ENCODE assay signal across 1 cellular context in genomic region chr11:10930961-10931760, GRCh38.
TF ChIP-seq lines count a peak whose summit lies in the region.

No MANE protein-coding gene starts in this region.

TF ChIP-seq in WTC11, 78 proteins besides CTCF, POLR2A, EP300 and RAD21 (continued from another document and continues in another):
- TF ChIP-seq, protein P1, sequence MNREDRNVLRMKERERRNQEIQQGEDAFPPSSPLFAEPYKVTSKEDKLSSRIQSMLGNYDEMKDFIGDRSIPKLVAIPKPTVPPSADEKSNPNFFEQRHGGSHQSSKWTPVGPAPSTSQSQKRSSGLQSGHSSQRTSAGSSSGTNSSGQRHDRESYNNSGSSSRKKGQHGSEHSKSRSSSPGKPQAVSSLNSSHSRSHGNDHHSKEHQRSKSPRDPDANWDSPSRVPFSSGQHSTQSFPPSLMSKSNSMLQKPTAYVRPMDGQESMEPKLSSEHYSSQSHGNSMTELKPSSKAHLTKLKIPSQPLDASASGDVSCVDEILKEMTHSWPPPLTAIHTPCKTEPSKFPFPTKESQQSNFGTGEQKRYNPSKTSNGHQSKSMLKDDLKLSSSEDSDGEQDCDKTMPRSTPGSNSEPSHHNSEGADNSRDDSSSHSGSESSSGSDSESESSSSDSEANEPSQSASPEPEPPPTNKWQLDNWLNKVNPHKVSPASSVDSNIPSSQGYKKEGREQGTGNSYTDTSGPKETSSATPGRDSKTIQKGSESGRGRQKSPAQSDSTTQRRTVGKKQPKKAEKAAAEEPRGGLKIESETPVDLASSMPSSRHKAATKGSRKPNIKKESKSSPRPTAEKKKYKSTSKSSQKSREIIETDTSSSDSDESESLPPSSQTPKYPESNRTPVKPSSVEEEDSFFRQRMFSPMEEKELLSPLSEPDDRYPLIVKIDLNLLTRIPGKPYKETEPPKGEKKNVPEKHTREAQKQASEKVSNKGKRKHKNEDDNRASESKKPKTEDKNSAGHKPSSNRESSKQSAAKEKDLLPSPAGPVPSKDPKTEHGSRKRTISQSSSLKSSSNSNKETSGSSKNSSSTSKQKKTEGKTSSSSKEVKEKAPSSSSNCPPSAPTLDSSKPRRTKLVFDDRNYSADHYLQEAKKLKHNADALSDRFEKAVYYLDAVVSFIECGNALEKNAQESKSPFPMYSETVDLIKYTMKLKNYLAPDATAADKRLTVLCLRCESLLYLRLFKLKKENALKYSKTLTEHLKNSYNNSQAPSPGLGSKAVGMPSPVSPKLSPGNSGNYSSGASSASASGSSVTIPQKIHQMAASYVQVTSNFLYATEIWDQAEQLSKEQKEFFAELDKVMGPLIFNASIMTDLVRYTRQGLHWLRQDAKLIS (CRISPR knock-in tag; IDR thresholded peaks at IDR 0.05; ENCODE audit: borderline replicate concordance) = no peak
- TF ChIP-seq MXD4 (CRISPR knock-in tag; IDR thresholded peaks at IDR 0.05; ENCODE audit: borderline replicate concordance) (no peak), CREM (CRISPR knock-in tag; IDR thresholded peaks at IDR 0.05) (no peak), AR (CRISPR knock-in tag; IDR thresholded peaks at IDR 0.05) (no peak), SMAD3 (CRISPR knock-in tag; IDR thresholded peaks at IDR 0.05; ENCODE audit: borderline replicate concordance) (no peak), HMGA2 (CRISPR knock-in tag; IDR thresholded peaks at IDR 0.05) (no peak), ZNF232 (CRISPR knock-in tag; IDR thresholded peaks at IDR 0.05) (no peak), FOXP4 (CRISPR knock-in tag; IDR thresholded peaks at IDR 0.05) (no peak; the same call in 1 of the 2 replicates), GRHL2 (CRISPR knock-in tag; IDR thresholded peaks at IDR 0.05; ENCODE audit: insufficient replicate concordance, severe bottlenecking) (no peak), FOXP1 (CRISPR knock-in tag; IDR thresholded peaks at IDR 0.05; ENCODE audit: borderline replicate concordance) (peak; percentile 34; the same call in 1 of the 2 replicates), ZNF425 (CRISPR knock-in tag; conservative IDR thresholded peaks at IDR 0.05) (no peak), FOXK1 (CRISPR knock-in tag; IDR thresholded peaks at IDR 0.05) (no peak), CBFB (CRISPR knock-in tag; IDR thresholded peaks at IDR 0.05; ENCODE audit: low read depth) (no peak), ATF3 (CRISPR knock-in tag; conservative IDR thresholded peaks at IDR 0.05) (no peak), SP1 (CRISPR knock-in tag; conservative IDR thresholded peaks at IDR 0.05) (no peak; the same call in 1 of the 2 replicates), NR3C1 (CRISPR knock-in tag; conservative IDR thresholded peaks at IDR 0.05; ENCODE audit: low read depth) (no peak), NFE2L1 (CRISPR knock-in tag; IDR thresholded peaks at IDR 0.05) (peak; percentile 77; the same call in 1 of the 2 replicates), ZNF423 (CRISPR knock-in tag; IDR thresholded peaks at IDR 0.05) (no peak), ELF4 (CRISPR knock-in tag; IDR thresholded peaks at IDR 0.05; ENCODE audit: low read depth) (peak; percentile 10; the same call in 1 of the 2 replicates), KAT7 (CRISPR knock-in tag; IDR thresholded peaks at IDR 0.05; ENCODE audit: borderline replicate concordance) (no peak), ETV6 (CRISPR knock-in tag; IDR thresholded peaks at IDR 0.05) (peak; percentile 35; the same call in 1 of the 2 replicates), ZNF416 (CRISPR knock-in tag; IDR thresholded peaks at IDR 0.05) (no peak), JUN (CRISPR knock-in tag; IDR thresholded peaks at IDR 0.05) (no peak), NFYB (CRISPR knock-in tag; conservative IDR thresholded peaks at IDR 0.05; ENCODE audit: low read depth) (0 out of 2 replicates have a peak, but pooled peaks have one; percentile 21), RELA (CRISPR knock-in tag; IDR thresholded peaks at IDR 0.05; ENCODE audit: borderline replicate concordance) (peak; percentile 71; the same call in 1 of the 2 replicates), ZNF671 (CRISPR knock-in tag; IDR thresholded peaks at IDR 0.05) (no peak), ESRRA (CRISPR knock-in tag; IDR thresholded peaks at IDR 0.05; ENCODE audit: borderline replicate concordance) (0 out of 2 replicates have a peak, but pooled peaks have one; percentile 38), ATF1 (CRISPR knock-in tag; IDR thresholded peaks at IDR 0.05) (no peak)
- TF ChIP-seq, protein P2, sequence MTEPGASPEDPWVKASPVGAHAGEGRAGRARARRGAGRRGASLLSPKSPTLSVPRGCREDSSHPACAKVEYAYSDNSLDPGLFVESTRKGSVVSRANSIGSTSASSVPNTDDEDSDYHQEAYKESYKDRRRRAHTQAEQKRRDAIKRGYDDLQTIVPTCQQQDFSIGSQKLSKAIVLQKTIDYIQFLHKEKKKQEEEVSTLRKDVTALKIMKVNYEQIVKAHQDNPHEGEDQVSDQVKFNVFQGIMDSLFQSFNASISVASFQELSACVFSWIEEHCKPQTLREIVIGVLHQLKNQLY (CRISPR knock-in tag; IDR thresholded peaks at IDR 0.05) = no peak
- TF ChIP-seq, protein P3, sequence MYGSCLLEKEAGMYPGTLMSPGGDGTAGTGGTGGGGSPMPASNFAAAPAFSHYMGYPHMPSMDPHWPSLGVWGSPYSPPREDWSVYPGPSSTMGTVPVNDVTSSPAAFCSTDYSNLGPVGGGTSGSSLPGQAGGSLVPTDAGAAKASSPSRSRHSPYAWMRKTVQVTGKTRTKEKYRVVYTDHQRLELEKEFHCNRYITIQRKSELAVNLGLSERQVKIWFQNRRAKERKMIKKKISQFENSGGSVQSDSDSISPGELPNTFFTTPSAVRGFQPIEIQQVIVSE (CRISPR knock-in tag; IDR thresholded peaks at IDR 0.05; ENCODE audit: borderline replicate concordance) = no peak
- TF ChIP-seq, protein P4, sequence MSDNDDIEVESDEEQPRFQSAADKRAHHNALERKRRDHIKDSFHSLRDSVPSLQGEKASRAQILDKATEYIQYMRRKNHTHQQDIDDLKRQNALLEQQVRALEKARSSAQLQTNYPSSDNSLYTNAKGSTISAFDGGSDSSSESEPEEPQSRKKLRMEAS (CRISPR knock-in tag; IDR thresholded peaks at IDR 0.05) = peak; percentile 73
- TF ChIP-seq, protein P5, sequence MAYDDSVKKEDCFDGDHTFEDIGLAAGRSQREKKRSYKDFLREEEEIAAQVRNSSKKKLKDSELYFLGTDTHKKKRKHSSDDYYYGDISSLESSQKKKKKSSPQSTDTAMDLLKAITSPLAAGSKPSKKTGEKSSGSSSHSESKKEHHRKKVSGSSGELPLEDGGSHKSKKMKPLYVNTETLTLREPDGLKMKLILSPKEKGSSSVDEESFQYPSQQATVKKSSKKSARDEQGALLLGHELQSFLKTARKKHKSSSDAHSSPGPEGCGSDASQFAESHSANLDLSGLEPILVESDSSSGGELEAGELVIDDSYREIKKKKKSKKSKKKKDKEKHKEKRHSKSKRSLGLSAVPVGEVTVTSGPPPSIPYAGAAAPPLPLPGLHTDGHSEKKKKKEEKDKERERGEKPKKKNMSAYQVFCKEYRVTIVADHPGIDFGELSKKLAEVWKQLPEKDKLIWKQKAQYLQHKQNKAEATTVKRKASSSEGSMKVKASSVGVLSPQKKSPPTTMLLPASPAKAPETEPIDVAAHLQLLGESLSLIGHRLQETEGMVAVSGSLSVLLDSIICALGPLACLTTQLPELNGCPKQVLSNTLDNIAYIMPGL (CRISPR knock-in tag; IDR thresholded peaks at IDR 0.05) = no peak; the same call in 1 of the 2 replicates
- TF ChIP-seq, protein P6, sequence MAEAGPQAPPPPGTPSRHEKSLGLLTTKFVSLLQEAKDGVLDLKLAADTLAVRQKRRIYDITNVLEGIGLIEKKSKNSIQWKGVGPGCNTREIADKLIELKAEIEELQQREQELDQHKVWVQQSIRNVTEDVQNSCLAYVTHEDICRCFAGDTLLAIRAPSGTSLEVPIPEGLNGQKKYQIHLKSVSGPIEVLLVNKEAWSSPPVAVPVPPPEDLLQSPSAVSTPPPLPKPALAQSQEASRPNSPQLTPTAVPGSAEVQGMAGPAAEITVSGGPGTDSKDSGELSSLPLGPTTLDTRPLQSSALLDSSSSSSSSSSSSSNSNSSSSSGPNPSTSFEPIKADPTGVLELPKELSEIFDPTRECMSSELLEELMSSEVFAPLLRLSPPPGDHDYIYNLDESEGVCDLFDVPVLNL (CRISPR knock-in tag; IDR thresholded peaks at IDR 0.05; ENCODE audit: borderline replicate concordance, low read depth) = no peak; the same call in 1 of the 2 replicates
- TF ChIP-seq, protein P7, sequence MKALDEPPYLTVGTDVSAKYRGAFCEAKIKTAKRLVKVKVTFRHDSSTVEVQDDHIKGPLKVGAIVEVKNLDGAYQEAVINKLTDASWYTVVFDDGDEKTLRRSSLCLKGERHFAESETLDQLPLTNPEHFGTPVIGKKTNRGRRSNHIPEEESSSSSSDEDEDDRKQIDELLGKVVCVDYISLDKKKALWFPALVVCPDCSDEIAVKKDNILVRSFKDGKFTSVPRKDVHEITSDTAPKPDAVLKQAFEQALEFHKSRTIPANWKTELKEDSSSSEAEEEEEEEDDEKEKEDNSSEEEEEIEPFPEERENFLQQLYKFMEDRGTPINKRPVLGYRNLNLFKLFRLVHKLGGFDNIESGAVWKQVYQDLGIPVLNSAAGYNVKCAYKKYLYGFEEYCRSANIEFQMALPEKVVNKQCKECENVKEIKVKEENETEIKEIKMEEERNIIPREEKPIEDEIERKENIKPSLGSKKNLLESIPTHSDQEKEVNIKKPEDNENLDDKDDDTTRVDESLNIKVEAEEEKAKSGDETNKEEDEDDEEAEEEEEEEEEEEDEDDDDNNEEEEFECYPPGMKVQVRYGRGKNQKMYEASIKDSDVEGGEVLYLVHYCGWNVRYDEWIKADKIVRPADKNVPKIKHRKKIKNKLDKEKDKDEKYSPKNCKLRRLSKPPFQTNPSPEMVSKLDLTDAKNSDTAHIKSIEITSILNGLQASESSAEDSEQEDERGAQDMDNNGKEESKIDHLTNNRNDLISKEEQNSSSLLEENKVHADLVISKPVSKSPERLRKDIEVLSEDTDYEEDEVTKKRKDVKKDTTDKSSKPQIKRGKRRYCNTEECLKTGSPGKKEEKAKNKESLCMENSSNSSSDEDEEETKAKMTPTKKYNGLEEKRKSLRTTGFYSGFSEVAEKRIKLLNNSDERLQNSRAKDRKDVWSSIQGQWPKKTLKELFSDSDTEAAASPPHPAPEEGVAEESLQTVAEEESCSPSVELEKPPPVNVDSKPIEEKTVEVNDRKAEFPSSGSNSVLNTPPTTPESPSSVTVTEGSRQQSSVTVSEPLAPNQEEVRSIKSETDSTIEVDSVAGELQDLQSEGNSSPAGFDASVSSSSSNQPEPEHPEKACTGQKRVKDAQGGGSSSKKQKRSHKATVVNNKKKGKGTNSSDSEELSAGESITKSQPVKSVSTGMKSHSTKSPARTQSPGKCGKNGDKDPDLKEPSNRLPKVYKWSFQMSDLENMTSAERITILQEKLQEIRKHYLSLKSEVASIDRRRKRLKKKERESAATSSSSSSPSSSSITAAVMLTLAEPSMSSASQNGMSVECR (CRISPR knock-in tag; IDR thresholded peaks at IDR 0.05; ENCODE audit: borderline replicate concordance) = 0 out of 2 replicates have a peak, but pooled peaks have one; percentile 55
